ENCODE assay signal across 29 cellular contexts in genomic region chr9:104200456-104200994, GRCh38.
"Had no signal": no experiment of that assay in that cellular context is flagged by ENCODE, and none has a peak within 500 bp of the region (broad histone marks: within the 10 kb centered on the region; RNA-seq: fewer than 3 reads in every experiment).

No MANE protein-coding gene starts in this region.

- H3K9me3 ChIP-seq: lower lobe of right lung, prostate gland, suprapubic skin, thoracic aorta, tibial artery, upper lobe of right lung had no signal

- H3K4me3 Mint-ChIP-seq: natural killer cell; nephron progenitor cell; neural progenitor cell; stimulated activated effector memory CD8-positive, alpha-beta T cell treated with anti-CD3 and anti-CD28 coated beads, Interleukin-12 subunit alpha, Interleukin-12 subunit beta, amount 100 ng/mL, for 72 hours; stimulated activated naive CD8-positive, alpha-beta T cell treated with anti-CD3 and anti-CD28 coated beads, Interleukin-15, Interleukin-2, amounts not matched to agents 100 ng/mL and 50 ng/mL, for 24 hours had no signal

- H3K4me3 ChIP-seq: heart left ventricle, left lung, lower lobe of right lung, neural progenitor cell, ovary, prostate gland, skin epidermis, suprapubic skin, thoracic aorta, tibial artery, upper lobe of right lung had no signal

- DNase-seq: glutamatergic neuron; hypothalamus; islet precursor cell; kidney glomerular epithelial cell; left colon; lower lobe of right lung; mammary epithelial cell; mesenchymal stem cell; natural killer cell; nephron progenitor cell; occipital lobe; ovary; retina; stimulated activated CD4-positive, alpha-beta T cell treated with anti-CD3 and anti-CD28 coated beads, Interleukin-4, amount 100 ng/mL, for 24 hours; stimulated activated naive CD4-positive, alpha-beta T cell; tibial artery; trophoblast cell; upper lobe of right lung had no signal

- ATAC-seq: heart left ventricle; left colon; left lung; lower lobe of right lung; natural killer cell; sciatic nerve; stimulated activated effector memory CD8-positive, alpha-beta T cell treated with anti-CD3 and anti-CD28 coated beads, Interleukin-12 subunit alpha, Interleukin-12 subunit beta, amount 100 ng/mL, for 72 hours; upper lobe of right lung had no signal

- H3K36me3 ChIP-seq: heart left ventricle, left lung, lower lobe of right lung, neural progenitor cell, neutrophil, ovary, prostate gland, suprapubic skin, thoracic aorta, tibial artery, upper lobe of right lung had no signal

- H3K4me1 Mint-ChIP-seq: natural killer cell; nephron progenitor cell; neural progenitor cell; stimulated activated effector memory CD8-positive, alpha-beta T cell treated with anti-CD3 and anti-CD28 coated beads, Interleukin-12 subunit alpha, Interleukin-12 subunit beta, amount 100 ng/mL, for 72 hours had no signal

- H3K27me3 ChIP-seq: heart left ventricle, left lung, neural progenitor cell, neutrophil, ovary, suprapubic skin, tibial artery, upper lobe of right lung had no signal

- H3K4me1 ChIP-seq: heart left ventricle, left lung, lower lobe of right lung, neural progenitor cell, prostate gland, suprapubic skin, tibial artery, upper lobe of right lung had no signal

- H3K27ac Mint-ChIP-seq: natural killer cell; nephron progenitor cell; neural progenitor cell; stimulated activated effector memory CD8-positive, alpha-beta T cell treated with anti-CD3 and anti-CD28 coated beads, Interleukin-12 subunit alpha, Interleukin-12 subunit beta, amount 100 ng/mL, for 72 hours; stimulated activated naive CD8-positive, alpha-beta T cell treated with anti-CD3 and anti-CD28 coated beads, Interleukin-15, Interleukin-2, amounts not matched to agents 100 ng/mL and 50 ng/mL, for 24 hours had no signal

- H3K27ac ChIP-seq: heart left ventricle, left lung, lower lobe of right lung, neural progenitor cell, neutrophil, ovary, prostate gland, skin epidermis, suprapubic skin, thoracic aorta, tibial artery, upper lobe of right lung had no signal

- H3K9me3 Mint-ChIP-seq: neural progenitor cell had no signal

- H3K36me3 Mint-ChIP-seq: natural killer cell; neural progenitor cell; stimulated activated effector memory CD8-positive, alpha-beta T cell treated with anti-CD3 and anti-CD28 coated beads, Interleukin-12 subunit alpha, Interleukin-12 subunit beta, amount 100 ng/mL, for 72 hours had no signal
